In genomic region chr16:30609002-30609927, GRCh38 we compare ENCODE assay signal across 8 cellular contexts. TPM values are rescaled to one million over a fixed set of nuclear protein-coding genes. Genes with fewer than 3 reads are reported as not detected.
DNase-seq lines count a peak whose midpoint lies in the region; ATAC-seq, FAIRE-seq and TF ChIP-seq lines count a peak whose summit lies in the region.

No MANE protein-coding gene starts in this region.

- intact Hi-C loops in left ventricle myocardium superior (cut with micrococcal nuclease) = no loop called here

- ATAC-seq in HG03045 (IDR thresholded peaks at IDR 0.05; ENCODE audit: unreplicated experiment) (peak; percentile 28), left ventricle myocardium superior (peak; percentile 73)

- FAIRE-seq in RCC 7860 (lab: Jason Lieb, UNC) = no peak

- H3K27ac Mint-ChIP-seq in progenitor cell of endocrine pancreas = peak overlapping the region; percentile 98

- WGBS in adipose tissue, 3 donors = 12 to 14% (median 13%) methylated on average over 39 to 40 of the region's 40 CpGs

- peak overlapping the region; percentile 92 for H3K27ac ChIP-seq in 22Rv1
- peak overlapping the region; percentile 46 for H3K27ac ChIP-seq in adipose tissue (ENCODE audit: low read depth, low read length)

- no peak for TF ChIP-seq CTCF in 22Rv1 (IDR thresholded peaks at IDR 0.05)
- TF ChIP-seq CTCF in GM13977 (IDR thresholded peaks at IDR 0.05; ENCODE audit: extremely low read depth, insufficient read depth, missing control alignments) = no peak
- TF ChIP-seq CTCF in progenitor cell of endocrine pancreas (IDR thresholded peaks at IDR 0.05; ENCODE audit: unreplicated experiment) = no peak

- peaks cover 12% of the 10 kb centered on the region for H3K36me3 Mint-ChIP-seq in progenitor cell of endocrine pancreas (ENCODE audit: insufficient read depth)

- no peaks in the 10 kb centered on the region for H3K9me3 Mint-ChIP-seq in progenitor cell of endocrine pancreas (ENCODE audit: low read depth)

- no peaks in the 10 kb centered on the region for H3K27me3 Mint-ChIP-seq in progenitor cell of endocrine pancreas

- in situ Hi-C loops in GM13977 (cut with MboI; ENCODE audit: low pct_unique_long_range_greater_than_20kb, low sequenced_read_pairs, unreplicated experiment) = loop anchor here (10.0 to 25.0 kb wide), 2 partner anchors 174 to 497 kb away; partner anchors contain the start of genes DCTPP1, GDPD3 and MAPK3

- peak overlapping the region; percentile 85 for H3K4me3 Mint-ChIP-seq in progenitor cell of endocrine pancreas (ENCODE audit: low read depth)

- DNase-seq in GM13977 (ENCODE audit: low spot score) = peak; percentile 64
- DNase-seq in RCC 7860 (ENCODE audit: low spot score) = peak; percentile 7
- DNase-seq in left ventricle myocardium superior = peak; percentile 73
- DNase-seq in progenitor cell of endocrine pancreas (ENCODE audit: low spot score, unreplicated experiment) = peak; percentile 35
- DNase-seq in cerebellar nuclear complex (lab: John Stamatoyannopoulos, UW) = no peak

- H3K4me1 Mint-ChIP-seq in progenitor cell of endocrine pancreas (ENCODE audit: low read depth) = peaks cover 8% of the 10 kb centered on the region

RNA-seq across cellular contexts. Expression of gene ZNF689, which starts 0.9 kb away (rescaled TPM):
- polyA plus RNA-seq in adipose tissue = 1 to 10 TPM; 3.7 to 4.2 (median 4.2) TPM
- total RNA-seq in left ventricle myocardium superior (4.8 TPM), progenitor cell of endocrine pancreas (23.3 and 24.5 TPM in 2 replicates)

RNA-seq across cellular contexts. Expression of gene ZNF785, which starts 23.8 kb away (rescaled TPM):
- 1 to 10 TPM; 3.8 to 5.7 (median 4.4) TPM for polyA plus RNA-seq in adipose tissue
- 7.3 TPM for total RNA-seq in left ventricle myocardium superior
- 46.2 and 50.0 TPM in 2 replicates for total RNA-seq in progenitor cell of endocrine pancreas

RNA-seq across cellular contexts. Expression of gene ZNF688, which starts 37.8 kb away (rescaled TPM):
- 10 to 100 TPM in 1 of 3 donors, 1 to 10 TPM in 2; 8.7 to 21.9 (median 9.7) TPM for polyA plus RNA-seq in adipose tissue
- total RNA-seq in left ventricle myocardium superior (10.0 TPM), progenitor cell of endocrine pancreas (20.0 and 22.5 TPM in 2 replicates)

RNA-seq across cellular contexts. Expression of gene PRR14, which starts 41.5 kb away (rescaled TPM):
- polyA plus RNA-seq in adipose tissue = 10 to 100 TPM; 27.8 to 54.7 (median 30.6) TPM
- total RNA-seq in left ventricle myocardium superior (22.0 TPM), progenitor cell of endocrine pancreas (57.6 and 58.7 TPM in 2 replicates)

RNA-seq across cellular contexts. Expression of gene FBRS, which starts 49.0 kb away (rescaled TPM):
- 10 to 100 TPM; 17.0 to 32.2 (median 32.1) TPM for polyA plus RNA-seq in adipose tissue
- 30.4 TPM for total RNA-seq in left ventricle myocardium superior
- 75.3 and 91.1 TPM in 2 replicates for total RNA-seq in progenitor cell of endocrine pancreas

Comparison
In these comparisons a context has a peak if more than half of its experiments do, and no peak if none do; other contexts are left out.
1. DNase-seq: peak in GM13977 (single experiment), RCC 7860 (single experiment), left ventricle myocardium superior (single experiment) and progenitor cell of endocrine pancreas (single experiment); none in cerebellar nuclear complex (0 of 2).